ENCODE assay signal across 1 cellular context in the genomic region with DNA sequence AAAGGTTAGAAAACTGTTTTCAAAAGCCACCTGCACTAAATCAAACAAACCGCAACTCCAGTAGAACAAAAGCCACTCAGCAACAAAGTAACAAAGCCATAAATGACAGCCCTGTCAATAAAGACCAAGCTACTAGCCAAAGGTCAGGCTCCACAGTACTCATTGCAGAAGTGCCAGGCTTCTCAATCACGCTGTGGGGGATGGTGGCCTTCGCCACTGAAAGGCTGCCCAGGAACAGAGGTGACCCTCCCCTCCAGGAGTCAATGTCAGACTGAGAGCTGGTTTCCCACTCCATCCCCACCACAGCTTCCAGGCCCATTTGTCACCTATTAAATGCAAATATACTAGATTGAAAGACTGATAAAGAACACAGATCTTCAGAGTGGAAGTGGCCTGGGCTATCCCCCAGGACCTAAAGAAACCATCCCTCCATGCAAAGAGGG.
TF ChIP-seq lines count a peak whose summit lies in the region.

No MANE protein-coding gene starts in this region.

TF ChIP-seq in HepG2, 621 proteins besides CTCF, POLR2A, EP300 and RAD21 (continued from another document and continues in another):
- TF ChIP-seq, protein P1, sequence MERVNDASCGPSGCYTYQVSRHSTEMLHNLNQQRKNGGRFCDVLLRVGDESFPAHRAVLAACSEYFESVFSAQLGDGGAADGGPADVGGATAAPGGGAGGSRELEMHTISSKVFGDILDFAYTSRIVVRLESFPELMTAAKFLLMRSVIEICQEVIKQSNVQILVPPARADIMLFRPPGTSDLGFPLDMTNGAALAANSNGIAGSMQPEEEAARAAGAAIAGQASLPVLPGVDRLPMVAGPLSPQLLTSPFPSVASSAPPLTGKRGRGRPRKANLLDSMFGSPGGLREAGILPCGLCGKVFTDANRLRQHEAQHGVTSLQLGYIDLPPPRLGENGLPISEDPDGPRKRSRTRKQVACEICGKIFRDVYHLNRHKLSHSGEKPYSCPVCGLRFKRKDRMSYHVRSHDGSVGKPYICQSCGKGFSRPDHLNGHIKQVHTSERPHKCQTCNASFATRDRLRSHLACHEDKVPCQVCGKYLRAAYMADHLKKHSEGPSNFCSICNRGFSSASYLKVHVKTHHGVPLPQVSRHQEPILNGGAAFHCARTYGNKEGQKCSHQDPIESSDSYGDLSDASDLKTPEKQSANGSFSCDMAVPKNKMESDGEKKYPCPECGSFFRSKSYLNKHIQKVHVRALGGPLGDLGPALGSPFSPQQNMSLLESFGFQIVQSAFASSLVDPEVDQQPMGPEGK (CRISPR knock-in tag; IDR thresholded peaks at IDR 0.05) = peak; percentile 61
- TF ChIP-seq ASH2L (IDR thresholded peaks at IDR 0.05; ENCODE audit: insufficient read length, low read depth, low read length) (peak; percentile 75), ZFP82 (CRISPR knock-in tag; IDR thresholded peaks at IDR 0.05; ENCODE audit: borderline replicate concordance) (no peak), ZFY (CRISPR knock-in tag; IDR thresholded peaks at IDR 0.05) (peak; percentile 12; the same call in 1 of the 2 replicates), NFE2 (CRISPR knock-in tag; IDR thresholded peaks at IDR 0.05) (no peak), ZNF749 (CRISPR knock-in tag; IDR thresholded peaks at IDR 0.05; ENCODE audit: borderline replicate concordance) (no peak), HDAC1 (CRISPR knock-in tag; IDR thresholded peaks at IDR 0.05) (peak; percentile 89), MIER3 (CRISPR knock-in tag; IDR thresholded peaks at IDR 0.05; ENCODE audit: borderline replicate concordance) (peak; percentile 86; the same call in 1 of the 2 replicates), ZNF792 (CRISPR knock-in tag; IDR thresholded peaks at IDR 0.05) (peak; percentile 78; the same call in 1 of the 2 replicates), ZKSCAN1 (IDR thresholded peaks at IDR 0.05; ENCODE audit: low read length) (0 out of 2 replicates have a peak, but pooled peaks have one; percentile 31), SIX1 (CRISPR knock-in tag; IDR thresholded peaks at IDR 0.05; ENCODE audit: borderline replicate concordance) (peak; percentile 66; the same call in 1 of the 2 replicates), ZNF549 (CRISPR knock-in tag; IDR thresholded peaks at IDR 0.05) (peak; percentile 83; the same call in 1 of the 2 replicates), ZZZ3 (CRISPR knock-in tag; IDR thresholded peaks at IDR 0.05; ENCODE audit: borderline replicate concordance) (no peak), SIX4 (CRISPR knock-in tag; IDR thresholded peaks at IDR 0.05) (peak; percentile 30; the same call in 1 of the 2 replicates), CBFB (CRISPR knock-in tag; IDR thresholded peaks at IDR 0.05) (peak; percentile 90), ERF (CRISPR knock-in tag; IDR thresholded peaks at IDR 0.05) (peak; percentile 80; the same call in 1 of the 2 replicates), HDAC2 (CRISPR knock-in tag; IDR thresholded peaks at IDR 0.05) (peak; percentile 97), SMAD3 (CRISPR knock-in tag; IDR thresholded peaks at IDR 0.05) (peak; percentile 88), SSRP1 (CRISPR knock-in tag; IDR thresholded peaks at IDR 0.05) (no peak), XBP1 (CRISPR knock-in tag; IDR thresholded peaks at IDR 0.05) (no peak), SRSF4 (IDR thresholded peaks at IDR 0.05; ENCODE audit: low read depth, low read length, poor library complexity, severe bottlenecking) (no peak), KLF12 (CRISPR knock-in tag; IDR thresholded peaks at IDR 0.05; ENCODE audit: borderline replicate concordance) (0 out of 2 replicates have a peak, but pooled peaks have one; percentile 56), STAG1 (CRISPR knock-in tag; IDR thresholded peaks at IDR 0.05) (peak; percentile 28; the same call in 1 of the 2 replicates), ZFP37 (CRISPR knock-in tag; IDR thresholded peaks at IDR 0.05; ENCODE audit: borderline replicate concordance) (peak; percentile 83; the same call in 1 of the 2 replicates), ZNF629 (CRISPR knock-in tag; conservative IDR thresholded peaks at IDR 0.05) (peak; percentile 48), RNF2 (conservative IDR thresholded peaks at IDR 0.05; ENCODE audit: low read depth) (no peak), NR2F1 (CRISPR knock-in tag; IDR thresholded peaks at IDR 0.05) (peak; percentile 90 to 94), MEIS1 (CRISPR knock-in tag; IDR thresholded peaks at IDR 0.05; ENCODE audit: borderline replicate concordance) (peak; percentile 96), IRF2 (CRISPR knock-in tag; IDR thresholded peaks at IDR 0.05) (peak; percentile 73), MYC (CRISPR knock-in tag; IDR thresholded peaks at IDR 0.05; ENCODE audit: borderline replicate concordance) (peak; percentile 70), ARNTL (CRISPR knock-in tag; IDR thresholded peaks at IDR 0.05) (peak; percentile 69; the same call in 1 of the 2 replicates), RBAK (CRISPR knock-in tag; IDR thresholded peaks at IDR 0.05) (no peak), TARDBP (CRISPR knock-in tag; IDR thresholded peaks at IDR 0.05) (peak; percentile 79; the same call in 1 of the 2 replicates), SOX6 (IDR thresholded peaks at IDR 0.05) (no peak), SOX6 (CRISPR knock-in tag; IDR thresholded peaks at IDR 0.05) (peak; percentile 100), ZNF430 (CRISPR knock-in tag; IDR thresholded peaks at IDR 0.05) (peak; percentile 54; the same call in 1 of the 2 replicates), ZNF768 (CRISPR knock-in tag; IDR thresholded peaks at IDR 0.05) (no peak), NONO (IDR thresholded peaks at IDR 0.05) (no peak), NONO (CRISPR knock-in tag; conservative IDR thresholded peaks at IDR 0.05) (peak; percentile 38; the same call in 1 of the 2 replicates), FOXA3 (CRISPR knock-in tag; IDR thresholded peaks at IDR 0.05) (peak; percentile 97), CEBPB (IDR thresholded peaks at IDR 0.05; ENCODE audit: borderline replicate concordance, low read depth, low read length) (peak; percentile 47; the same call in 1 of the 2 replicates), RXRA (CRISPR knock-in tag; IDR thresholded peaks at IDR 0.05) (peak; percentile 86)
- TF ChIP-seq, protein P2, sequence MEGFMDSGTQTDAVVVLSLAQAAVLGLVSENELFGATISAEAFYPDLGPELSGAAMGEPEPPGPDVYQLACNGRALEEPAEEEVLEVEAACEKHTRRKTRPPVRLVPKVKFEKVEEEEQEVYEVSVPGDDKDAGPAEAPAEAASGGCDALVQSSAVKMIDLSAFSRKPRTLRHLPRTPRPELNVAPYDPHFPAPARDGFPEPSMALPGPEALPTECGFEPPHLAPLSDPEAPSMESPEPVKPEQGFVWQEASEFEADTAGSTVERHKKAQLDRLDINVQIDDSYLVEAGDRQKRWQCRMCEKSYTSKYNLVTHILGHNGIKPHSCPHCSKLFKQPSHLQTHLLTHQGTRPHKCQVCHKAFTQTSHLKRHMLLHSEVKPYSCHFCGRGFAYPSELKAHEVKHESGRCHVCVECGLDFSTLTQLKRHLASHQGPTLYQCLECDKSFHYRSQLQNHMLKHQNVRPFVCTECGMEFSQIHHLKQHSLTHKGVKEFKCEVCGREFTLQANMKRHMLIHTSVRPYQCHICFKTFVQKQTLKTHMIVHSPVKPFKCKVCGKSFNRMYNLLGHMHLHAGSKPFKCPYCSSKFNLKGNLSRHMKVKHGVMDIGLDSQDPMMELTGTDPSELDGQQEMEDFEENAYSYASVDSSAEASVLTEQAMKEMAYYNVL (CRISPR knock-in tag; IDR thresholded peaks at IDR 0.05; ENCODE audit: borderline replicate concordance) = peak; percentile 75
- TF ChIP-seq, protein P3, sequence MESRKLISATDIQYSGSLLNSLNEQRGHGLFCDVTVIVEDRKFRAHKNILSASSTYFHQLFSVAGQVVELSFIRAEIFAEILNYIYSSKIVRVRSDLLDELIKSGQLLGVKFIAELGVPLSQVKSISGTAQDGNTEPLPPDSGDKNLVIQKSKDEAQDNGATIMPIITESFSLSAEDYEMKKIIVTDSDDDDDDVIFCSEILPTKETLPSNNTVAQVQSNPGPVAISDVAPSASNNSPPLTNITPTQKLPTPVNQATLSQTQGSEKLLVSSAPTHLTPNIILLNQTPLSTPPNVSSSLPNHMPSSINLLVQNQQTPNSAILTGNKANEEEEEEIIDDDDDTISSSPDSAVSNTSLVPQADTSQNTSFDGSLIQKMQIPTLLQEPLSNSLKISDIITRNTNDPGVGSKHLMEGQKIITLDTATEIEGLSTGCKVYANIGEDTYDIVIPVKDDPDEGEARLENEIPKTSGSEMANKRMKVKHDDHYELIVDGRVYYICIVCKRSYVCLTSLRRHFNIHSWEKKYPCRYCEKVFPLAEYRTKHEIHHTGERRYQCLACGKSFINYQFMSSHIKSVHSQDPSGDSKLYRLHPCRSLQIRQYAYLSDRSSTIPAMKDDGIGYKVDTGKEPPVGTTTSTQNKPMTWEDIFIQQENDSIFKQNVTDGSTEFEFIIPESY (CRISPR knock-in tag; IDR thresholded peaks at IDR 0.05) = peak; percentile 60; the same call in 1 of the 2 replicates
- TF ChIP-seq, protein P4, sequence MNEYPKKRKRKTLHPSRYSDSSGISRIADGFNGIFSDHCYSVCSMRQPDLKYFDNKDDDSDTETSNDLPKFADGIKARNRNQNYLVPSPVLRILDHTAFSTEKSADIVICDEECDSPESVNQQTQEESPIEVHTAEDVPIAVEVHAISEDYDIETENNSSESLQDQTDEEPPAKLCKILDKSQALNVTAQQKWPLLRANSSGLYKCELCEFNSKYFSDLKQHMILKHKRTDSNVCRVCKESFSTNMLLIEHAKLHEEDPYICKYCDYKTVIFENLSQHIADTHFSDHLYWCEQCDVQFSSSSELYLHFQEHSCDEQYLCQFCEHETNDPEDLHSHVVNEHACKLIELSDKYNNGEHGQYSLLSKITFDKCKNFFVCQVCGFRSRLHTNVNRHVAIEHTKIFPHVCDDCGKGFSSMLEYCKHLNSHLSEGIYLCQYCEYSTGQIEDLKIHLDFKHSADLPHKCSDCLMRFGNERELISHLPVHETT (CRISPR knock-in tag; conservative IDR thresholded peaks at IDR 0.05) = 0 out of 2 replicates have a peak, but pooled peaks have one; percentile 19
- TF ChIP-seq, protein P5, sequence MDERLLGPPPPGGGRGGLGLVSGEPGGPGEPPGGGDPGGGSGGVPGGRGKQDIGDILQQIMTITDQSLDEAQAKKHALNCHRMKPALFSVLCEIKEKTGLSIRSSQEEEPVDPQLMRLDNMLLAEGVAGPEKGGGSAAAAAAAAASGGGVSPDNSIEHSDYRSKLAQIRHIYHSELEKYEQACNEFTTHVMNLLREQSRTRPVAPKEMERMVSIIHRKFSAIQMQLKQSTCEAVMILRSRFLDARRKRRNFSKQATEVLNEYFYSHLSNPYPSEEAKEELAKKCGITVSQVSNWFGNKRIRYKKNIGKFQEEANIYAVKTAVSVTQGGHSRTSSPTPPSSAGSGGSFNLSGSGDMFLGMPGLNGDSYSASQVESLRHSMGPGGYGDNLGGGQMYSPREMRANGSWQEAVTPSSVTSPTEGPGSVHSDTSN (CRISPR knock-in tag; IDR thresholded peaks at IDR 0.05) = peak; percentile 83
- TF ChIP-seq, protein P6, sequence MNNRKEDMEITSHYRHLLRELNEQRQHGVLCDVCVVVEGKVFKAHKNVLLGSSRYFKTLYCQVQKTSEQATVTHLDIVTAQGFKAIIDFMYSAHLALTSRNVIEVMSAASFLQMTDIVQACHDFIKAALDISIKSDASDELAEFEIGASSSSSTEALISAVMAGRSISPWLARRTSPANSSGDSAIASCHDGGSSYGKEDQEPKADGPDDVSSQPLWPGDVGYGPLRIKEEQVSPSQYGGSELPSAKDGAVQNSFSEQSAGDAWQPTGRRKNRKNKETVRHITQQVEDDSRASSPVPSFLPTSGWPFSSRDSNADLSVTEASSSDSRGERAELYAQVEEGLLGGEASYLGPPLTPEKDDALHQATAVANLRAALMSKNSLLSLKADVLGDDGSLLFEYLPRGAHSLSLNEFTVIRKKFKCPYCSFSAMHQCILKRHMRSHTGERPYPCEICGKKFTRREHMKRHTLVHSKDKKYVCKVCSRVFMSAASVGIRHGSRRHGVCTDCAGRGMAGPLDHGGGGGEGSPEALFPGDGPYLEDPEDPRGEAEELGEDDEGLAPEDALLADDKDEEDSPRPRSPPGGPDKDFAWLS (CRISPR knock-in tag; IDR thresholded peaks at IDR 0.05; ENCODE audit: borderline replicate concordance) = no peak
- TF ChIP-seq, protein P7, sequence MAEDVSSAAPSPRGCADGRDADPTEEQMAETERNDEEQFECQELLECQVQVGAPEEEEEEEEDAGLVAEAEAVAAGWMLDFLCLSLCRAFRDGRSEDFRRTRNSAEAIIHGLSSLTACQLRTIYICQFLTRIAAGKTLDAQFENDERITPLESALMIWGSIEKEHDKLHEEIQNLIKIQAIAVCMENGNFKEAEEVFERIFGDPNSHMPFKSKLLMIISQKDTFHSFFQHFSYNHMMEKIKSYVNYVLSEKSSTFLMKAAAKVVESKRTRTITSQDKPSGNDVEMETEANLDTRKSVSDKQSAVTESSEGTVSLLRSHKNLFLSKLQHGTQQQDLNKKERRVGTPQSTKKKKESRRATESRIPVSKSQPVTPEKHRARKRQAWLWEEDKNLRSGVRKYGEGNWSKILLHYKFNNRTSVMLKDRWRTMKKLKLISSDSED (CRISPR knock-in tag; IDR thresholded peaks at IDR 0.05) = no peak
- TF ChIP-seq, protein P8, sequence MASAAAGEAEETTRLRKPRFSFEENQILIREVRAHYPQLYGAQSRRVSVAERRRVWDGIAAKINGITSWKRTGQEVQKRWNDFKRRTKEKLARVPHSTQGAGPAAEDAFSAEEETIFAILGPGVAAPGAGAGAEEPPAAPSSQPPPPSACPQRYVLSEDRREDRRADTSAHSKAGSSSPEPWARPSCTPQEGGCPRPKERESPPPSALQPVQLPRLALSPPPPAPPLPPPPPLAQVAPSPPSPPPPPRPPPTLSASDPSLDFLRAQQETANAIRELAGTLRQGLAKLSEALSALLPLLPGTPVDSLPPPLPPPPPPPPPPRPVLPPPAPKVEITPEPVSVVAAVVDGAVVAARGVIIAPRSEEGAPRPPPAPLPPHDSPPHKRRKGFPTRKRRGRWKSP (CRISPR knock-in tag; IDR thresholded peaks at IDR 0.05) = peak; percentile 69; the same call in 1 of the 2 replicates
- TF ChIP-seq, protein P9, sequence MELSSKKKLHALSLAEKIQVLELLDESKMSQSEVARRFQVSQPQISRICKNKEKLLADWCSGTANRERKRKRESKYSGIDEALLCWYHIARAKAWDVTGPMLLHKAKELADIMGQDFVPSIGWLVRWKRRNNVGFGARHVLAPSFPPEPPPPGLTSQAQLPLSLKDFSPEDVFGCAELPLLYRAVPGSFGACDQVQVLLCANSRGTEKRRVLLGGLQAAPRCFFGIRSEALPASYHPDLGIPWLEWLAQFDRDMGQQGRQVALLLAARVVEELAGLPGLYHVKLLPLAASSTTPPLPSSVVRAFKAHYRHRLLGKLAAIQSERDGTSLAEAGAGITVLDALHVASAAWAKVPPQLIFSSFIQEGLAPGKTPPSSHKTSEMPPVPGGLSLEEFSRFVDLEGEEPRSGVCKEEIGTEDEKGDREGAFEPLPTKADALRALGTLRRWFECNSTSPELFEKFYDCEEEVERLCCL (CRISPR knock-in tag; IDR thresholded peaks at IDR 0.05; ENCODE audit: borderline replicate concordance) = no peak
- TF ChIP-seq, protein P10, sequence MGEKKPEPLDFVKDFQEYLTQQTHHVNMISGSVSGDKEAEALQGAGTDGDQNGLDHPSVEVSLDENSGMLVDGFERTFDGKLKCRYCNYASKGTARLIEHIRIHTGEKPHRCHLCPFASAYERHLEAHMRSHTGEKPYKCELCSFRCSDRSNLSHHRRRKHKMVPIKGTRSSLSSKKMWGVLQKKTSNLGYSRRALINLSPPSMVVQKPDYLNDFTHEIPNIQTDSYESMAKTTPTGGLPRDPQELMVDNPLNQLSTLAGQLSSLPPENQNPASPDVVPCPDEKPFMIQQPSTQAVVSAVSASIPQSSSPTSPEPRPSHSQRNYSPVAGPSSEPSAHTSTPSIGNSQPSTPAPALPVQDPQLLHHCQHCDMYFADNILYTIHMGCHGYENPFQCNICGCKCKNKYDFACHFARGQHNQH (CRISPR knock-in tag; IDR thresholded peaks at IDR 0.05) = peak; percentile 80
